In genomic region chr4:77618383-77619241, GRCh38 we compare ENCODE assay signal across 8 cellular contexts. TPM values are rescaled to one million over a fixed set of nuclear protein-coding genes. Genes with fewer than 3 reads are reported as not detected.
DNase-seq lines count a peak whose midpoint lies in the region; ATAC-seq and TF ChIP-seq lines count a peak whose summit lies in the region.

No MANE protein-coding gene starts in this region.

- no peaks in the 10 kb centered on the region for H3K36me3 ChIP-seq in Karpas-422 (ENCODE audit: insufficient read depth, low read length)
- H3K36me3 ChIP-seq in thoracic aorta: no peaks in the 10 kb centered on the region

- H2AFZ ChIP-seq in Karpas-422 (ENCODE audit: low read length): no peak overlapping the region

- no peaks in the 10 kb centered on the region for H3K9me3 ChIP-seq in Karpas-422 (ENCODE audit: low read length)
- no peaks in the 10 kb centered on the region for H3K9me3 ChIP-seq in thoracic aorta

- H3K4me2 ChIP-seq in Karpas-422 (ENCODE audit: low read depth, low read length, poor library complexity, severe bottlenecking): no peak overlapping the region

- DNase-seq in ELR (ENCODE audit: low read depth): peak; percentile 71
- DNase-seq in Karpas-422: peak; percentile 77
- peak; percentile 77 for DNase-seq in RKO (ENCODE audit: low spot score)
- DNase-seq in activated T-helper 1 cell treated with Interleukin-2 at 50 U/mL for 16 hours (ENCODE audit: low read depth): peak; percentile 6
- peak; percentile 68 for DNase-seq in fibroblast of villous mesenchyme (ENCODE audit: low read depth)
- peak in 50 of 56 donors; percentile 4 to 79 (median 42) for DNase-seq in nucleus accumbens (lab: John Stamatoyannopoulos, UW)
- DNase-seq in thoracic aorta (ENCODE audit: low spot score): peak; percentile 28

- ATAC-seq in GM21825 (IDR thresholded peaks at IDR 0.05; ENCODE audit: unreplicated experiment) (peak; percentile 80), thoracic aorta (ENCODE audit: insufficient number of reproducible peaks, low FRiP score, low read depth) (peak; percentile 86)

- H3K4me3 ChIP-seq in Karpas-422 (ENCODE audit: low read length): no peak overlapping the region
- no peak overlapping the region for H3K4me3 ChIP-seq in fibroblast of villous mesenchyme (ENCODE audit: low read depth, low read length)
- H3K4me3 ChIP-seq in thoracic aorta: peak overlapping the region; percentile 21

- H3K9ac ChIP-seq in Karpas-422 (ENCODE audit: low read length): no peak overlapping the region

- TF ChIP-seq CTCF in fibroblast of villous mesenchyme (IDR thresholded peaks at IDR 0.05; ENCODE audit: insufficient read depth, low read depth, low read length) (peak; percentile 94), thoracic aorta (IDR thresholded peaks at IDR 0.05) (peak; percentile 81)

- H3K27me3 ChIP-seq in Karpas-422 (ENCODE audit: low read length) (no peaks in the 10 kb centered on the region), thoracic aorta (replicated peaks; ENCODE audit: insufficient read depth) (no peaks in the 10 kb centered on the region)

- H3K27ac ChIP-seq in Karpas-422 (ENCODE audit: low read length) (no peak overlapping the region), thoracic aorta (no peak overlapping the region)

- 0 out of 2 replicates have a peak, but pooled peaks cover 4% of the 10 kb centered on the region for H3K4me1 ChIP-seq in Karpas-422 (ENCODE audit: low read length)
- H3K4me1 ChIP-seq in thoracic aorta (ENCODE audit: control insufficient read depth in 1 of 2, low read depth in 2 of 2): no peaks in the 10 kb centered on the region

- no peaks in the 10 kb centered on the region for H3K9me2 ChIP-seq in Karpas-422 (replicated peaks; ENCODE audit: insufficient read depth, low read length)

- no peaks in the 10 kb centered on the region for H3K79me2 ChIP-seq in Karpas-422 (ENCODE audit: low read length)

- H4K20me1 ChIP-seq in Karpas-422 (ENCODE audit: insufficient read depth, low read depth, low read length): no peaks in the 10 kb centered on the region

RNA-seq across cellular contexts. Expression of gene CXCL13, which starts 13.0 kb away (rescaled TPM):
- total RNA-seq in Karpas-422 (2014; rRNA removed; shearing (Covaris generic); ENCODE audit: low replicate concordance): not detected in 2 replicates
- under 0.01 TPM in 1 of 2 replicates, not detected in the other for total RNA-seq in fibroblast of villous mesenchyme
- total RNA-seq in thoracic aorta: not detected

Comparison
In these comparisons a context has a peak if more than half of its experiments do, and no peak if none do; other contexts are left out.
1. DNase-seq: peak in every context shown above with its lines; median percentile 77 in Karpas-422; 77 in RKO; 71 in ELR; 68 in fibroblast of villous mesenchyme; 42 in nucleus accumbens; 28 in thoracic aorta; 6 in activated T-helper 1 cell treated with Interleukin-2 at 50 U/mL for 16 hours.